ENCODE assay signal across 8 cellular contexts in the genomic region with DNA sequence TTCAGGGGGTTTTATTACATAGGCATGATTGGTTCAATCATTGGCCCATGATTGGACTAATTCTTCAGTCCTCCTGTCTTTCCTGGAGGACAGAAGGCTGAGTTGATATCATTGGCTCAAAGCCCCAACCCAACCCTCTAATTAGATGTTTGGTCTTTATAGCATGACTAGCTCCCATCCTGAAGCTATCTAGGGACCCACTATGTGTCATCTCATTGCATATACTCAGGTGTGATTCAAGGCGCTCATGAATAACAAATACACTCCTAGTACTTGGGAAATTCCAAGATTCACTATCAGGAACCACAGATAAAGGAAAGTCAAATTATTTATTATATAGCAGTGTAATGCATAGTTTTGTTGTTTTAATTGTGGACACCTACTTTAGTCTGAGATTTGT.
"Had no signal": no experiment of that assay in that cellular context is flagged by ENCODE, and none has a peak within 500 bp of the region (broad histone marks: within the 10 kb centered on the region; RNA-seq: fewer than 3 reads in every experiment).

No MANE protein-coding gene starts in this region.

- H3K36me3 ChIP-seq: HAP-1 had no signal

- H2AFZ ChIP-seq: GM23248 had no signal

- H3K4me3 ChIP-seq: GM23248, HAP-1 had no signal

- ATAC-seq: HCT116 had no signal

- H3K4me3 Mint-ChIP-seq: HFFc6 had no signal

- H3K27ac ChIP-seq: GM23248 had no signal

- H3K9me3 Mint-ChIP-seq: HFFc6 had no signal

- FAIRE-seq: HTR-8/SVneo had no signal

- DNase-seq: GM23248, GOT3, H7, HFFc6, IMR-90 had no signal

- H3K9ac ChIP-seq: GM23248 had no signal

- H3K4me1 ChIP-seq: HAP-1 had no signal

- H3K9me3 ChIP-seq: HAP-1 had no signal

- H3K27ac Mint-ChIP-seq: HFFc6 had no signal
